ENCODE assay signal across 10 cellular contexts in genomic region chr17:49217651-49218413, GRCh38. TPM values are rescaled to one million over a fixed set of nuclear protein-coding genes. Genes with fewer than 3 reads are reported as not detected.
DNase-seq lines count a peak whose midpoint lies in the region; ATAC-seq, FAIRE-seq and TF ChIP-seq lines count a peak whose summit lies in the region.
"Had no signal": no experiment of that assay in that cellular context is flagged by ENCODE, and none has a peak within 500 bp of the region (broad histone marks: within the 10 kb centered on the region; RNA-seq: fewer than 3 reads in every experiment).

No MANE protein-coding gene starts in this region.

- in situ Hi-C loops in HepG2 (cut with HindIII; ENCODE audit: extremely low pct_ligation_motif_present, low pct_unique_long_range_greater_than_20kb), result no loop called here

- no TSS peak for BruUV-seq in HepG2 (replicated peaks; lab: Mats Ljungman, UMichigan)

- no peaks in the 10 kb centered on the region for H3K79me2 ChIP-seq in HepG2 (ENCODE audit: insufficient read depth, low read length)

- no peak overlapping the region for H2AFZ ChIP-seq in HepG2 (ENCODE audit: low read length)

- FAIRE-seq in HepG2 (lab: Jason Lieb, UNC), result no peak
- FAIRE-seq: TTC549 had no signal

- H4K20me1 ChIP-seq in HepG2 (ENCODE audit: insufficient read depth, low read length), result no peaks in the 10 kb centered on the region

- H3K4me3 ChIP-seq in liver (ENCODE audit: low read depth in 1 of 3, low read length in 3 of 3), result no peak overlapping the region
- no peak overlapping the region for H3K4me3 ChIP-seq in HepG2 (replicated peaks in 1 of 3; ENCODE audit: insufficient read depth in 1 of 3, low read depth in 2 of 3, low read length in 3 of 3)
- no peak overlapping the region for H3K4me3 ChIP-seq in mucosa of rectum (ENCODE audit: low read length in 2 of 2)
- H3K4me3 ChIP-seq: tibial nerve had no signal

- DNase-seq in HepG2 (ENCODE audit: low spot score), result no peak
- DNase-seq in NAMALWA (ENCODE audit: low spot score), result peak; percentile 78
- DNase-seq in activated effector memory CD4-positive, alpha-beta T cell treated with Interleukin-2 at 50 U/mL for 16 hours, result peak; percentile 61
- DNase-seq in occipital lobe (lab: John Stamatoyannopoulos, UW), result no peak
- no peak for DNase-seq in NCI-H526 treated with DMSO at 0.1 percent for 48 hours (lab: John Stamatoyannopoulos, UW)
- DNase-seq in A172 (ENCODE audit: low spot score), result no peak

- TF ChIP-seq EP300 in HepG2 (IDR thresholded peaks at IDR 0.05; ENCODE audit: low read depth in 2 of 2, low read length in 2 of 2), result no peak
- TF ChIP-seq EP300 in HepG2 (CRISPR knock-in tag; IDR thresholded peaks at IDR 0.05; ENCODE audit: borderline replicate concordance), result no peak

- TF ChIP-seq RAD21 in liver (IDR thresholded peaks at IDR 0.05) (no peak), HepG2 (CRISPR knock-in tag; IDR thresholded peaks at IDR 0.05) (no peak)

- ATAC-seq in HepG2, result no peak

- H3K36me3 ChIP-seq in liver (ENCODE audit: control insufficient read depth in 4 of 4, insufficient read depth in 3 of 4, low read depth in 1 of 4, low read length in 3 of 4) (no peaks in the 10 kb centered on the region), HepG2 (replicated peaks in 1 of 2; ENCODE audit: control insufficient read depth in 1 of 2, insufficient read depth in 2 of 2, low read length in 2 of 2) (no peaks in the 10 kb centered on the region), mucosa of rectum (ENCODE audit: control insufficient read depth in 2 of 2, insufficient read depth in 2 of 2, low read length in 2 of 2) (no peaks in the 10 kb centered on the region)
- H3K36me3 ChIP-seq: tibial nerve had no signal

- POLR2A ChIA-PET in HepG2 (lab: Yijun Ruan, JAX), result no interaction called here

- H3K4me2 ChIP-seq in HepG2 (ENCODE audit: low read depth, low read length), result no peak overlapping the region

- H3K9me3 ChIP-seq in liver (ENCODE audit: control insufficient read depth in 4 of 4, low read length in 3 of 4) (no peaks in the 10 kb centered on the region), HepG2 (ENCODE audit: low read length) (no peaks in the 10 kb centered on the region), mucosa of rectum (ENCODE audit: control insufficient read depth in 2 of 2, low read length in 2 of 2) (no peaks in the 10 kb centered on the region)
- H3K9me3 ChIP-seq: tibial nerve had no signal

- CTCF ChIA-PET in HepG2 (lab: Yijun Ruan, JAX; ENCODE audit: low intra/inter-chr PET ratio, low total read pairs), result no interaction called here

- TF ChIP-seq POLR2A in HepG2 (IDR thresholded peaks at IDR 0.05; ENCODE audit: insufficient read depth in 1 of 2, low read depth in 2 of 2, low read length in 2 of 2), result no peak

- H3K4me1 ChIP-seq in liver (ENCODE audit: control insufficient read depth in 4 of 4, insufficient read depth in 4 of 4, low read length in 3 of 4), result peaks cover 0 to 12% (median 1%) of the 10 kb centered on the region in 4 donors
- H3K4me1 ChIP-seq in HepG2 (ENCODE audit: insufficient read depth, low read length), result no peaks in the 10 kb centered on the region
- peaks cover 17 to 20% of the 10 kb centered on the region in 2 donors for H3K4me1 ChIP-seq in mucosa of rectum (ENCODE audit: control insufficient read depth in 2 of 2, insufficient read depth in 2 of 2, low read length in 2 of 2)

- WGBS in liver, result 60% methylated on average over 17 of the region's 17 CpGs
- 17% methylated on average over 15 of the region's 17 CpGs for WGBS in HepG2 (ENCODE audit: low lambda C conversion rate)

- H3K27me3 ChIP-seq in liver (ENCODE audit: control insufficient read depth in 4 of 4, insufficient read depth in 4 of 4, low read length in 3 of 4) (no peaks in the 10 kb centered on the region), HepG2 (ENCODE audit: control insufficient read depth in 1 of 2, insufficient read depth in 2 of 2, low read length in 2 of 2) (peaks cover 8 to 71% of the 10 kb centered on the region in 2 experiments), mucosa of rectum (ENCODE audit: control insufficient read depth in 2 of 2, insufficient read depth in 2 of 2, low read length in 2 of 2) (peaks cover 0 to 2% of the 10 kb centered on the region in 2 donors)

- intact Hi-C loops in HepG2 (cut with micrococcal nuclease; ENCODE audit: unreplicated experiment), result no loop called here

- TF ChIP-seq CTCF in liver (IDR thresholded peaks at IDR 0.05; ENCODE audit: low read depth, low read length, missing input control) (no peak), HepG2 (CRISPR knock-in tag; IDR thresholded peaks at IDR 0.05) (no peak)

- H3K9ac ChIP-seq in liver (ENCODE audit: low read depth in 1 of 2, low read length in 2 of 2) (no peak overlapping the region), HepG2 (ENCODE audit: insufficient read depth, low read depth, low read length) (no peak overlapping the region), mucosa of rectum (ENCODE audit: low read depth in 1 of 2, low read length in 2 of 2) (no peak overlapping the region)

- H3K27ac ChIP-seq in liver (ENCODE audit: low read depth in 1 of 2, low read length in 2 of 2) (peak overlapping the region in 1 of 2 donors; percentile 41), HepG2 (ENCODE audit: extremely low read length, insufficient read depth, low read length) (no peak overlapping the region), mucosa of rectum (ENCODE audit: low read depth in 2 of 2, low read length in 2 of 2) (peak overlapping the region; percentile 9 to 58)

RNA-seq across cellular contexts. Expression of gene ABI3, which starts 7.3 kb away (rescaled TPM):
- total RNA-seq in liver (1 to 10 TPM; 4.9 to 8.8 TPM), HepG2 (2016; rRNA removed; fragmentation: Illumina TruSeq; extraction: Trizol) (not detected in 2 replicates), occipital lobe (0.62 TPM)
- polyA plus RNA-seq in liver (1 to 10 TPM; 4.7 to 6.0 TPM), HepG2 (2011; rRNA removed) (not detected in 2 replicates)
- total RNA-seq in HepG2 (2016; cell fraction: cytosol; rRNA removed; fragmentation: Illumina TruSeq; extraction: Trizol; ENCODE audit: low read depth), result not detected in 2 replicates
- not detected in 2 replicates for total RNA-seq in HepG2 (2016; cell fraction: insoluble cytoplasmic fraction; rRNA removed; fragmentation: Illumina TruSeq; extraction: Trizol)
- not detected in 2 replicates for total RNA-seq in HepG2 (2016; cell fraction: membrane; rRNA removed; fragmentation: Illumina TruSeq; extraction: Trizol)
- total RNA-seq in HepG2 (2016; cell fraction: nucleus; rRNA removed; fragmentation: Illumina TruSeq; extraction: Trizol), result not detected in 2 replicates
- 0.04 TPM in 1 of 2 replicates, not detected in the other for polyA plus RNA-seq in HepG2 (2011; cell fraction: cytosol; rRNA removed)
- polyA plus RNA-seq in HepG2 (2011; cell fraction: nucleus; rRNA removed), result not detected in 2 replicates
- polyA plus RNA-seq in HepG2 (2012), result not detected in 2 replicates
- not detected in 2 replicates for polyA plus RNA-seq in HepG2 (2016; cell fraction: cytosol; fragmentation: Illumina TruSeq; extraction: Trizol; ENCODE audit: low read depth)
- polyA plus RNA-seq in HepG2 (2016; cell fraction: insoluble cytoplasmic fraction; fragmentation: Illumina TruSeq; extraction: Trizol; ENCODE audit: low read depth), result not detected in 2 replicates
- polyA plus RNA-seq in HepG2 (2016; cell fraction: membrane; fragmentation: Illumina TruSeq; extraction: Trizol; ENCODE audit: low read depth), result not detected in 2 replicates
- polyA plus RNA-seq in HepG2 (2016; cell fraction: nucleus; fragmentation: Illumina TruSeq; extraction: Trizol; ENCODE audit: insufficient read depth, low read depth), result not detected in 2 replicates
- not detected in 2 replicates for polyA minus RNA-seq in HepG2 (2011; rRNA and poly(A)+ RNA removed; ENCODE audit: low replicate concordance)
- not detected in 2 replicates for polyA minus RNA-seq in HepG2 (2011; cell fraction: cytosol; rRNA and poly(A)+ RNA removed)
- polyA minus RNA-seq in HepG2 (2011; cell fraction: nucleus; rRNA and poly(A)+ RNA removed), result not detected in 2 replicates
- 0.07 and 0.41 TPM in 2 replicates for total RNA-seq in A172 (2014; rRNA removed; shearing (Covaris generic))

RNA-seq across cellular contexts. Expression of gene GNGT2, which starts 7.5 kb away (rescaled TPM):
- total RNA-seq in liver, result 1 to 10 TPM in 1 of 2 donors, under 1 TPM in 1; 0.23 to 1.1 TPM
- polyA plus RNA-seq in liver, result 1 to 10 TPM; 1.2 to 2.2 TPM
- total RNA-seq in HepG2 (2016; rRNA removed; fragmentation: Illumina TruSeq; extraction: Trizol), result not detected in 2 replicates
- total RNA-seq in HepG2 (2016; cell fraction: cytosol; rRNA removed; fragmentation: Illumina TruSeq; extraction: Trizol; ENCODE audit: low read depth), result not detected in 2 replicates
- total RNA-seq in HepG2 (2016; cell fraction: insoluble cytoplasmic fraction; rRNA removed; fragmentation: Illumina TruSeq; extraction: Trizol), result not detected in 2 replicates
- total RNA-seq in HepG2 (2016; cell fraction: membrane; rRNA removed; fragmentation: Illumina TruSeq; extraction: Trizol), result not detected in 2 replicates
- not detected in 2 replicates for total RNA-seq in HepG2 (2016; cell fraction: nucleus; rRNA removed; fragmentation: Illumina TruSeq; extraction: Trizol)
- not detected in 2 replicates for polyA plus RNA-seq in HepG2 (2011; rRNA removed)
- not detected in 2 replicates for polyA plus RNA-seq in HepG2 (2011; cell fraction: cytosol; rRNA removed)
- polyA plus RNA-seq in HepG2 (2011; cell fraction: nucleus; rRNA removed), result not detected in 2 replicates
- not detected in 2 replicates for polyA plus RNA-seq in HepG2 (2012)
- polyA plus RNA-seq in HepG2 (2016; cell fraction: cytosol; fragmentation: Illumina TruSeq; extraction: Trizol; ENCODE audit: low read depth), result not detected in 2 replicates
- polyA plus RNA-seq in HepG2 (2016; cell fraction: insoluble cytoplasmic fraction; fragmentation: Illumina TruSeq; extraction: Trizol; ENCODE audit: low read depth), result not detected in 2 replicates
- not detected in 2 replicates for polyA plus RNA-seq in HepG2 (2016; cell fraction: membrane; fragmentation: Illumina TruSeq; extraction: Trizol; ENCODE audit: low read depth)
- polyA plus RNA-seq in HepG2 (2016; cell fraction: nucleus; fragmentation: Illumina TruSeq; extraction: Trizol; ENCODE audit: insufficient read depth, low read depth), result not detected in 2 replicates
- polyA minus RNA-seq in HepG2 (2011; rRNA and poly(A)+ RNA removed; ENCODE audit: low replicate concordance), result not detected in 2 replicates
- not detected in 2 replicates for polyA minus RNA-seq in HepG2 (2011; cell fraction: cytosol; rRNA and poly(A)+ RNA removed)
- not detected in 2 replicates for polyA minus RNA-seq in HepG2 (2011; cell fraction: nucleus; rRNA and poly(A)+ RNA removed)
- 0.31 TPM for total RNA-seq in occipital lobe
- not detected in 2 replicates for total RNA-seq in A172 (2014; rRNA removed; shearing (Covaris generic))

RNA-seq across cellular contexts. Expression of gene PHOSPHO1, which starts 12.8 kb away (rescaled TPM):
- total RNA-seq in liver, result 10 to 100 TPM in 1 of 2 donors, under 1 TPM in 1; 0.42 to 99.4 TPM
- polyA plus RNA-seq in liver, result under 1 TPM; 0.22 to 0.38 TPM
- total RNA-seq in HepG2 (2016; rRNA removed; fragmentation: Illumina TruSeq; extraction: Trizol), result not detected in 2 replicates
- total RNA-seq in HepG2 (2016; cell fraction: cytosol; rRNA removed; fragmentation: Illumina TruSeq; extraction: Trizol; ENCODE audit: low read depth), result not detected in 2 replicates
- not detected in 2 replicates for total RNA-seq in HepG2 (2016; cell fraction: insoluble cytoplasmic fraction; rRNA removed; fragmentation: Illumina TruSeq; extraction: Trizol)
- total RNA-seq in HepG2 (2016; cell fraction: membrane; rRNA removed; fragmentation: Illumina TruSeq; extraction: Trizol), result not detected in 2 replicates
- not detected in 2 replicates for total RNA-seq in HepG2 (2016; cell fraction: nucleus; rRNA removed; fragmentation: Illumina TruSeq; extraction: Trizol)
- polyA plus RNA-seq in HepG2 (2011; rRNA removed), result not detected in 2 replicates
- polyA plus RNA-seq in HepG2 (2011; cell fraction: cytosol; rRNA removed), result not detected in 2 replicates
- polyA plus RNA-seq in HepG2 (2011; cell fraction: nucleus; rRNA removed), result not detected in 2 replicates
- not detected in 2 replicates for polyA plus RNA-seq in HepG2 (2012)
- polyA plus RNA-seq in HepG2 (2016; cell fraction: cytosol; fragmentation: Illumina TruSeq; extraction: Trizol; ENCODE audit: low read depth), result not detected in 2 replicates
- polyA plus RNA-seq in HepG2 (2016; cell fraction: insoluble cytoplasmic fraction; fragmentation: Illumina TruSeq; extraction: Trizol; ENCODE audit: low read depth), result not detected in 2 replicates
- 0.16 TPM in 1 of 2 replicates, not detected in the other for polyA plus RNA-seq in HepG2 (2016; cell fraction: membrane; fragmentation: Illumina TruSeq; extraction: Trizol; ENCODE audit: low read depth)
- not detected in 2 replicates for polyA plus RNA-seq in HepG2 (2016; cell fraction: nucleus; fragmentation: Illumina TruSeq; extraction: Trizol; ENCODE audit: insufficient read depth, low read depth)
- polyA minus RNA-seq in HepG2 (2011; rRNA and poly(A)+ RNA removed; ENCODE audit: low replicate concordance), result 0.72 TPM in 1 of 2 replicates, not detected in the other
- polyA minus RNA-seq in HepG2 (2011; cell fraction: cytosol; rRNA and poly(A)+ RNA removed), result not detected in 2 replicates
- not detected in 2 replicates for polyA minus RNA-seq in HepG2 (2011; cell fraction: nucleus; rRNA and poly(A)+ RNA removed)
- 1.6 TPM for total RNA-seq in occipital lobe
- total RNA-seq in A172 (2014; rRNA removed; shearing (Covaris generic)), result 0.22 TPM in 1 of 2 replicates, not detected in the other

Comparison
In these comparisons a context has a peak if more than half of its experiments do, and no peak if none do; other contexts are left out.
1. DNase-seq: peak in NAMALWA (single experiment) and activated effector memory CD4-positive, alpha-beta T cell treated with Interleukin-2 at 50 U/mL for 16 hours (single experiment); none in HepG2 (single experiment), occipital lobe (single experiment), NCI-H526 treated with DMSO at 0.1 percent for 48 hours (single experiment) and A172 (single experiment).